Comparison of ENCODE assay signal across 13 cellular contexts in genomic region chr11:47899801-47900200, GRCh38. TPM values are rescaled to one million over a fixed set of nuclear protein-coding genes. Genes with fewer than 3 reads are reported as not detected.
DNase-seq lines count a peak whose midpoint lies in the region; ATAC-seq and TF ChIP-seq lines count a peak whose summit lies in the region.
"Had no signal": no experiment of that assay in that cellular context is flagged by ENCODE, and none has a peak within 500 bp of the region (broad histone marks: within the 10 kb centered on the region; RNA-seq: fewer than 3 reads in every experiment).

No MANE protein-coding gene starts in this region.

- TF ChIP-seq CTCF in sigmoid colon (IDR thresholded peaks at IDR 0.05): no peak

- no peak overlapping the region for H3K23ac ChIP-seq in mesendoderm (ENCODE audit: low read length)

- no peak overlapping the region for H2AK5ac ChIP-seq in mesendoderm (ENCODE audit: low read length)

- no peaks in the 10 kb centered on the region for H3K36me3 ChIP-seq in sigmoid colon
- no peaks in the 10 kb centered on the region for H3K36me3 ChIP-seq in mesendoderm (ENCODE audit: control insufficient read depth, insufficient read depth, low read length)
- H3K36me3 ChIP-seq in H7 (replicated peaks; ENCODE audit: control insufficient read depth, insufficient read depth, low read length): no peaks in the 10 kb centered on the region
- H3K36me3 ChIP-seq: left lung, right lobe of liver had no signal

- intact Hi-C loops in sigmoid colon (cut with DNase I): no loop called here

- DNase-seq in germinal center (ENCODE audit: low spot score) (peak; percentile 81), sigmoid colon (no peak), mesendoderm (no peak), SIG-M5 treated with dmso at 0.1 percent for 504 hours (lab: John Stamatoyannopoulos, UW; ENCODE audit: unreplicated experiment) (no peak), H7 (no peak)
- DNase-seq: erythroblast; left lung; NCI-H526 treated with DMSO at 0.1 percent for 48 hours; right lobe of liver; stimulated activated naive CD4-positive, alpha-beta T cell treated with Interleukin-2 at 50 U/mL for 16 hours had no signal

- TF ChIP-seq POLR2A in sigmoid colon (IDR thresholded peaks at IDR 0.05): no peak

- H3K79me1 ChIP-seq in mesendoderm (ENCODE audit: low read length): no peaks in the 10 kb centered on the region

- no peaks in the 10 kb centered on the region for H3K9me3 ChIP-seq in sigmoid colon
- H3K9me3 ChIP-seq: left lung, right lobe of liver had no signal

- no peak overlapping the region for H4K8ac ChIP-seq in mesendoderm (ENCODE audit: low read depth, low read length)

- 50 to 83% methylated on average over 2 of the region's 2 CpGs for WGBS in sigmoid colon, 2 donors
- WGBS in mesendoderm (ENCODE audit: extremely low coverage, insufficient coverage, low lambda C conversion rate): no CpG with 5 or more reads among the region's 2 CpGs

- H3K4me1 ChIP-seq in sigmoid colon (no peaks in the 10 kb centered on the region), mesendoderm (ENCODE audit: control insufficient read depth, low read depth, low read length) (no peaks in the 10 kb centered on the region)
- H3K4me1 ChIP-seq: left lung, right lobe of liver had no signal

- no peak overlapping the region for H3K18ac ChIP-seq in mesendoderm (ENCODE audit: low read length)

- H3K27ac ChIP-seq in sigmoid colon (no peak overlapping the region), mesendoderm (ENCODE audit: low read depth, low read length) (no peak overlapping the region)
- H3K27ac ChIP-seq: left lung, right lobe of liver had no signal

- H3K79me2 ChIP-seq in mesendoderm (ENCODE audit: control insufficient read depth, insufficient read depth, low read length): no peaks in the 10 kb centered on the region

- H3K4me3 ChIP-seq in sigmoid colon: no peak overlapping the region
- H3K4me3 ChIP-seq in mesendoderm (ENCODE audit: low read length): no peak overlapping the region
- no peak overlapping the region for H3K4me3 ChIP-seq in H7 (ENCODE audit: insufficient read depth, low read depth, low read length)
- H3K4me3 ChIP-seq: left lung, right lobe of liver had no signal

- no peak overlapping the region for H3K4ac ChIP-seq in mesendoderm (ENCODE audit: low read depth, low read length)

- H2BK120ac ChIP-seq in mesendoderm (ENCODE audit: low read depth, low read length): no peak overlapping the region

- H3K9ac ChIP-seq in mesendoderm (ENCODE audit: low read length): no peak overlapping the region

- H2BK5ac ChIP-seq in mesendoderm (ENCODE audit: low read length): no peak overlapping the region

- peak; percentile 100 for ATAC-seq in GM18868 (IDR thresholded peaks at IDR 0.05; ENCODE audit: unreplicated experiment)
- ATAC-seq in GM21529 (IDR thresholded peaks at IDR 0.05; ENCODE audit: unreplicated experiment): peak; percentile 96
- peak; percentile 89 for ATAC-seq in HG03196 (IDR thresholded peaks at IDR 0.05; ENCODE audit: unreplicated experiment)
- ATAC-seq: left lung, right lobe of liver had no signal

- H3K56ac ChIP-seq in mesendoderm (ENCODE audit: low read length): no peak overlapping the region

- H2BK15ac ChIP-seq in mesendoderm (replicated peaks; ENCODE audit: low read depth): no peak overlapping the region

- TF ChIP-seq EP300 in sigmoid colon (IDR thresholded peaks at IDR 0.05): no peak

- H3K27me3 ChIP-seq in sigmoid colon: no peaks in the 10 kb centered on the region
- no peaks in the 10 kb centered on the region for H3K27me3 ChIP-seq in mesendoderm (ENCODE audit: insufficient read depth, low read length, poor library complexity)
- H3K27me3 ChIP-seq in H7 (ENCODE audit: control insufficient read depth, insufficient read depth, low read length): no peaks in the 10 kb centered on the region
- H3K27me3 ChIP-seq: left lung, right lobe of liver had no signal

- no peak overlapping the region for H4K5ac ChIP-seq in mesendoderm (ENCODE audit: low read length)

- no peak overlapping the region for H3K4me2 ChIP-seq in mesendoderm (ENCODE audit: low read length)

RNA-seq across cellular contexts. Expression of gene NUP160, which starts 51.7 kb away (rescaled TPM):
- 10 to 100 TPM; 15.7 to 23.2 (median 20.8) TPM for total RNA-seq in sigmoid colon
- 10 to 100 TPM in 1 of 3 donors, 1 to 10 TPM in 2; 4.6 to 16.3 (median 5.4) TPM for polyA plus RNA-seq in sigmoid colon
- 53.8 TPM for polyA plus RNA-seq in mesendoderm (2013, experiment 1 of 2)
- 53.1 TPM for polyA plus RNA-seq in mesendoderm (2013, experiment 2 of 2)
- total RNA-seq in H7 (2014; rRNA removed; shearing (Covaris generic)): 48.0 and 52.4 TPM in 2 replicates
